ENCODE assay signal across 1 cellular context in genomic region chr20:17866234-17867001, GRCh38.
TF ChIP-seq lines count a peak whose summit lies in the region.

No MANE protein-coding gene starts in this region.

TF ChIP-seq in HepG2, 621 proteins besides CTCF, POLR2A, EP300 and RAD21 (continued from another document):
- no peak for TF ChIP-seq ARID5B (CRISPR knock-in tag; IDR thresholded peaks at IDR 0.05)
- 0 out of 2 replicates have a peak, but pooled peaks have one; percentile 45 for TF ChIP-seq ZNF605 (CRISPR knock-in tag; IDR thresholded peaks at IDR 0.05)
- no peak for TF ChIP-seq ZBTB43 (CRISPR knock-in tag; conservative IDR thresholded peaks at IDR 0.05)
- no peak for TF ChIP-seq GLI4 (CRISPR knock-in tag; IDR thresholded peaks at IDR 0.05; ENCODE audit: borderline replicate concordance)
- no peak for TF ChIP-seq ZZZ3 (CRISPR knock-in tag; IDR thresholded peaks at IDR 0.05; ENCODE audit: borderline replicate concordance)
- no peak for TF ChIP-seq KLF12 (CRISPR knock-in tag; IDR thresholded peaks at IDR 0.05; ENCODE audit: borderline replicate concordance)
- TF ChIP-seq BCL3 (CRISPR knock-in tag; IDR thresholded peaks at IDR 0.05) = no peak
